25 cellular contexts compared by ENCODE assay signal in the genomic region with DNA sequence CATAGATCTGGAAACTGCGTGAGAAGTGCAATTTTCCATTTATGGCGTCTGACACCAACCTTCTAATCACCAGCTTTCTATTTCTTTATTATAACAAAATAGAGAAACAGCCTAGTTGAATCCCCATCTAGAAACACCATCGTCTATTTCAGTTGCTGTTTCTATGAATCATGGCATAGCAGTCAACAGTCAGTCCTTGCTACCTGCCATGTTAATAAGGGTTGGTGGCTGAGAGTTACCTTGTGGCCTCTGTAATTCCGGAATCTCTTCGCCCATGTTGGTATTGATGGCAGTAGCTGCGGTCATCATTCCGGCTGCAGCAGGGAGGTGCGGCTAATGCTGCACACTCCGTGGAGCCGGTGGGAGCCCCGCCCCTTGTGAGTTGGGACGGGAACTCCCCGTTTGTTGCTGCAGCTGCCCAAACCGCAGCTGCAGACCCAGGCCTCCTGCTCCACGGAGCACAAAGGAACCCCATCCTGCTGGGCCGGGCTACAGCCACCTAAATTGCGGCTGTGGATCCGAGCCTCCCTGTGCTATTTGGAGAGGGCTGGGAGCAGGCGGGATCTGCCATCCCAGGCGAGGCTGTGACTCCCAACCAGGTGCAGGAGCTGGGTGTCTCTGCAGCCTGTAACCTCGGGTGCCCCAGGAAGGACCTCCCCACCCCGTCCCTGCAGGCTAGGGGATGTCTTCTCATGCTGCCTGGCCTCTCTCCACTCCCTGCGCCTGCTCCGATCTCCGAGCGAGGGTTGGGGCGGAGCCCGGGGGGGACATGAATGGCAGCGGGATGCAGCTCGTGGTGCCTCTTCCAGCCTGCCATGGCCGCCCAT.
DNase-seq lines count a peak whose midpoint lies in the region; ATAC-seq, FAIRE-seq and TF ChIP-seq lines count a peak whose summit lies in the region.
"Had no signal": no experiment of that assay in that cellular context is flagged by ENCODE, and none has a peak within 500 bp of the region (broad histone marks: within the 10 kb centered on the region; RNA-seq: fewer than 3 reads in every experiment).

No MANE protein-coding gene starts in this region.

- H3K4me3 ChIP-seq in Caco-2 (ENCODE audit: low read depth, low read length) (peak overlapping the region; percentile 42), MM.1S (ENCODE audit: low read length) (no peak overlapping the region), PC-9 (no peak overlapping the region), HepG2 (replicated peaks in 1 of 3; ENCODE audit: insufficient read depth in 1 of 3, low read depth in 2 of 3, low read length in 3 of 3) (peak overlapping the region in 1 of 3 experiments; percentile 28; a peak in 1 of 6 replicates)
- H3K4me3 ChIP-seq: colonic mucosa, heart right ventricle, SK-N-MC, uterus had no signal

- H3K27me3 ChIP-seq in Caco-2 (replicated peaks; ENCODE audit: control insufficient read depth, insufficient read depth, low read length) (no peaks in the 10 kb centered on the region; the same call in 1 of the 2 replicates), MM.1S (replicated peaks; ENCODE audit: insufficient read depth, low read length) (no peaks in the 10 kb centered on the region), PC-9 (ENCODE audit: insufficient read depth, low read depth) (0 out of 2 replicates have a peak, but pooled peaks cover 7% of the 10 kb centered on the region), HepG2 (ENCODE audit: control insufficient read depth in 1 of 2, insufficient read depth in 2 of 2, low read length in 2 of 2) (no peaks in the 10 kb centered on the region; a peak in 2 of 5 replicates)
- H3K27me3 ChIP-seq: BE2C, colonic mucosa, foreskin keratinocyte, uterus had no signal

- H3F3A ChIP-seq in MM.1S (ENCODE audit: insufficient read depth, low read length) (no peaks in the 10 kb centered on the region), PC-9 (ENCODE audit: insufficient read depth, low read depth) (no peaks in the 10 kb centered on the region)

- no peak overlapping the region for H3K27ac Mint-ChIP-seq in Caco-2 (ENCODE audit: unreplicated experiment)
- H3K27ac Mint-ChIP-seq: activated T-helper 1 cell treated with anti-CD3 and anti-CD28 coated beads, Interleukin-12 subunit alpha, Interleukin-12 subunit beta, Interleukin-2, Interleukin-4 antibody, amounts not matched to agents 30 ng/mL and 10 ng/mL and 1 ng/mL, durations not matched to agents 14 hours and 24 hours and 36 hours; effector memory CD8-positive, alpha-beta T cell; IgD-negative memory B cell; T-helper 17 cell had no signal

- in situ Hi-C loops in HepG2 (cut with HindIII; ENCODE audit: extremely low pct_ligation_motif_present, low pct_unique_long_range_greater_than_20kb) = no loop called here

- peak; percentile 34; the same call in 1 of the 3 replicates for ATAC-seq in HepG2
- ATAC-seq: effector memory CD8-positive, alpha-beta T cell; esophagus mucosa; foreskin keratinocyte; heart right ventricle; left colon; PC-3; T-helper 17 cell had no signal

- H4K20me1 ChIP-seq in MM.1S (ENCODE audit: insufficient read depth, low read length) = no peaks in the 10 kb centered on the region
- no peaks in the 10 kb centered on the region for H4K20me1 ChIP-seq in PC-9 (ENCODE audit: insufficient read depth)
- no peaks in the 10 kb centered on the region for H4K20me1 ChIP-seq in HepG2 (ENCODE audit: insufficient read depth, low read length)

- POLR2A ChIA-PET in Caco-2 (lab: Charles Lee) = no interaction called here
- POLR2A ChIA-PET in PC-9 (lab: Charles Lee; ENCODE audit: unreplicated experiment) = no interaction called here
- POLR2A ChIA-PET in HepG2 (lab: Yijun Ruan, JAX) = no interaction called here
- POLR2A ChIA-PET in GM10248 (lab: Yijun Ruan, JAX) = no interaction called here

- intact Hi-C loops in Caco-2 (cut with micrococcal nuclease; ENCODE audit: unreplicated experiment) = no loop called here
- intact Hi-C loops in PC-9 (cut with micrococcal nuclease; ENCODE audit: unreplicated experiment) = no loop called here
- intact Hi-C loops in HepG2 (cut with micrococcal nuclease; ENCODE audit: unreplicated experiment) = no loop called here

- no peak overlapping the region for H3K4me2 ChIP-seq in MM.1S (ENCODE audit: low read depth, low read length)
- H3K4me2 ChIP-seq in PC-9 = peak overlapping the region; percentile 50; the same call in 1 of the 2 replicates
- H3K4me2 ChIP-seq in HepG2 (ENCODE audit: low read depth, low read length) = peak overlapping the region; percentile 49

- no peak for TF ChIP-seq CTCF in Caco-2 (IDR thresholded peaks at IDR 0.05; ENCODE audit: insufficient read depth in 1 of 2, low read depth in 1 of 2, low read length in 1 of 2, severe bottlenecking in 1 of 2, unreplicated experiment in 1 of 2)
- TF ChIP-seq CTCF in MM.1S (IDR thresholded peaks at IDR 0.05; ENCODE audit: low read length) = no peak
- no peak for TF ChIP-seq CTCF in PC-9 (conservative IDR thresholded peaks at IDR 0.05)
- no peak for TF ChIP-seq CTCF in HepG2 (CRISPR knock-in tag; IDR thresholded peaks at IDR 0.05)
- no peak for TF ChIP-seq CTCF in GM10248 (IDR thresholded peaks at IDR 0.05; ENCODE audit: control extremely low read depth, extremely low read depth, low read depth, missing control alignments)

- CTCF ChIA-PET in Caco-2 (lab: Charles Lee) (interaction anchor here (1.1 kb wide), 1 partner anchor 66 kb away, joined by 3 read pairs; no protein-coding TSS in a partner anchor), PC-9 (lab: Charles Lee) (no interaction called here), HepG2 (lab: Yijun Ruan, JAX; ENCODE audit: low intra/inter-chr PET ratio, low total read pairs) (no interaction called here), GM10248 (lab: Yijun Ruan, JAX) (no interaction called here)

- H3K79me2 ChIP-seq in MM.1S (ENCODE audit: low read length) (no peaks in the 10 kb centered on the region), PC-9 (ENCODE audit: low read depth) (no peaks in the 10 kb centered on the region), HepG2 (ENCODE audit: insufficient read depth, low read length) (no peaks in the 10 kb centered on the region)

- H3K9ac ChIP-seq in MM.1S (ENCODE audit: low read length) (no peak overlapping the region), HepG2 (ENCODE audit: insufficient read depth, low read depth, low read length) (no peak overlapping the region)

- no peak for TF ChIP-seq EP300 in HepG2 (IDR thresholded peaks at IDR 0.05; ENCODE audit: low read depth in 2 of 2, low read length in 2 of 2)
- TF ChIP-seq EP300 in HepG2 (CRISPR knock-in tag; IDR thresholded peaks at IDR 0.05; ENCODE audit: borderline replicate concordance) = no peak

- no peaks in the 10 kb centered on the region for H3K4me1 Mint-ChIP-seq in Caco-2 (ENCODE audit: low read depth, unreplicated experiment)
- H3K4me1 Mint-ChIP-seq: IgD-negative memory B cell, T-helper 17 cell had no signal

- H3K36me3 Mint-ChIP-seq in Caco-2 (ENCODE audit: insufficient read depth, unreplicated experiment) = no peaks in the 10 kb centered on the region
- H3K36me3 Mint-ChIP-seq: IgD-negative memory B cell had no signal

- no peak overlapping the region for H3K27ac ChIP-seq in MM.1S (ENCODE audit: low read length)
- no peak overlapping the region for H3K27ac ChIP-seq in PC-9
- no peak overlapping the region for H3K27ac ChIP-seq in HepG2 (ENCODE audit: extremely low read length, insufficient read depth, low read length)
- H3K27ac ChIP-seq: colonic mucosa, foreskin keratinocyte, heart right ventricle, SK-N-MC, uterus had no signal

- DNase-seq in Caco-2 (peak; percentile 29 to 35), MM.1S (peak; percentile 71), PC-9 (no peak), HepG2 (ENCODE audit: low spot score) (no peak), NCI-H2029 (lab: John Stamatoyannopoulos, UW) (no peak), NCI-H1417 (lab: John Stamatoyannopoulos, UW) (no peak), GM10248 (ENCODE audit: extremely low spot score) (no peak), T-helper 1 cell (no peak)
- DNase-seq: activated CD4-positive, alpha-beta T cell treated with anti-CD3 and anti-CD28 coated beads for 48 hours; activated naive CD4-positive, alpha-beta T cell treated with anti-CD3 and anti-CD28 coated beads, Interleukin-2, amount 50 U/mL, for 16 hours; BE2C; colonic mucosa; effector memory CD8-positive, alpha-beta T cell; foreskin keratinocyte; heart right ventricle; left colon; NCI-H1417 treated with DMSO at 0.1 percent for 48 hours; PC-3; T-helper 17 cell; uterus had no signal

- TF ChIP-seq POLR2A in HepG2 (IDR thresholded peaks at IDR 0.05; ENCODE audit: insufficient read depth in 1 of 2, low read depth in 2 of 2, low read length in 2 of 2) = no peak

- H3K9me3 Mint-ChIP-seq in Caco-2 (ENCODE audit: unreplicated experiment) = no peaks in the 10 kb centered on the region
- H3K9me3 Mint-ChIP-seq: activated T-helper 1 cell treated with anti-CD3 and anti-CD28 coated beads, Interleukin-12 subunit alpha, Interleukin-12 subunit beta, Interleukin-2, Interleukin-4 antibody, amounts not matched to agents 30 ng/mL and 10 ng/mL and 1 ng/mL, durations not matched to agents 14 hours and 24 hours and 36 hours; effector memory CD8-positive, alpha-beta T cell had no signal

- H3K4me1 ChIP-seq in Caco-2 = no peaks in the 10 kb centered on the region
- no peaks in the 10 kb centered on the region for H3K4me1 ChIP-seq in MM.1S (ENCODE audit: low read length)
- no peaks in the 10 kb centered on the region for H3K4me1 ChIP-seq in PC-9 (replicated peaks; ENCODE audit: insufficient read depth)
- H3K4me1 ChIP-seq in HepG2 (ENCODE audit: insufficient read depth, low read length) = no peaks in the 10 kb centered on the region
- H3K4me1 ChIP-seq: BE2C, colonic mucosa, foreskin keratinocyte, heart right ventricle, uterus had no signal

- no peaks in the 10 kb centered on the region for H3K9me3 ChIP-seq in Caco-2
- no peaks in the 10 kb centered on the region for H3K9me3 ChIP-seq in MM.1S (replicated peaks; ENCODE audit: insufficient read depth, low read length)
- H3K9me3 ChIP-seq in PC-9 (ENCODE audit: insufficient read depth, low read depth) = no peaks in the 10 kb centered on the region
- no peaks in the 10 kb centered on the region for H3K9me3 ChIP-seq in HepG2 (ENCODE audit: low read length)
- H3K9me3 ChIP-seq: BE2C, colonic mucosa, uterus had no signal

- peaks cover 10% of the 10 kb centered on the region for H3K27me3 Mint-ChIP-seq in Caco-2 (ENCODE audit: insufficient read depth, unreplicated experiment)
- H3K27me3 Mint-ChIP-seq: effector memory CD8-positive, alpha-beta T cell; T-helper 17 cell had no signal

- BruUV-seq in Caco-2 (replicated peaks; lab: Mats Ljungman, UMichigan) (no TSS peak), PC-9 (replicated peaks; lab: Mats Ljungman, UMichigan) (no TSS peak), HepG2 (replicated peaks; lab: Mats Ljungman, UMichigan) (no TSS peak)

- no peak overlapping the region for H2AFZ ChIP-seq in MM.1S (ENCODE audit: low read length)
- H2AFZ ChIP-seq in PC-9 = no peak overlapping the region
- no peak overlapping the region for H2AFZ ChIP-seq in HepG2 (ENCODE audit: low read length)

- FAIRE-seq in HepG2 (lab: Jason Lieb, UNC) = no peak
- FAIRE-seq: bronchial epithelial cell had no signal

- no peaks in the 10 kb centered on the region for H3K9me2 ChIP-seq in MM.1S (replicated peaks; ENCODE audit: insufficient read depth, low read length)
- H3K9me2 ChIP-seq in PC-9 (ENCODE audit: insufficient read depth) = no peaks in the 10 kb centered on the region

- H3K4me3 Mint-ChIP-seq in Caco-2 (ENCODE audit: unreplicated experiment) = peak overlapping the region; percentile 72
- H3K4me3 Mint-ChIP-seq: activated T-helper 1 cell treated with anti-CD3 and anti-CD28 coated beads, Interleukin-12 subunit alpha, Interleukin-12 subunit beta, Interleukin-2, Interleukin-4 antibody, amounts not matched to agents 30 ng/mL and 10 ng/mL and 1 ng/mL, durations not matched to agents 14 hours and 24 hours and 36 hours; effector memory CD8-positive, alpha-beta T cell; IgD-negative memory B cell; T-helper 17 cell had no signal

- no peaks in the 10 kb centered on the region for H3K36me3 ChIP-seq in Caco-2 (ENCODE audit: control insufficient read depth, insufficient read depth, low read length)
- no peaks in the 10 kb centered on the region for H3K36me3 ChIP-seq in MM.1S (replicated peaks; ENCODE audit: insufficient read depth, low read length)
- no peaks in the 10 kb centered on the region for H3K36me3 ChIP-seq in PC-9 (ENCODE audit: low read depth)
- H3K36me3 ChIP-seq in HepG2 (replicated peaks in 1 of 2; ENCODE audit: control insufficient read depth in 1 of 2, insufficient read depth in 2 of 2, low read length in 2 of 2) = no peaks in the 10 kb centered on the region
- H3K36me3 ChIP-seq: BE2C, colonic mucosa, heart right ventricle, uterus had no signal

- TF ChIP-seq RAD21 in HepG2 (CRISPR knock-in tag; IDR thresholded peaks at IDR 0.05) = no peak

- WGBS in HepG2 (ENCODE audit: low lambda C conversion rate) = 34% methylated on average over 6 of the region's 31 CpGs

Comparison
In these comparisons a context has a peak if more than half of its experiments do, and no peak if none do; other contexts are left out.
1. DNase-seq: peak in Caco-2 (2 of 2) and MM.1S (single experiment); none in PC-9 (0 of 2), HepG2 (single experiment), NCI-H2029 (single experiment), NCI-H1417 (0 of 3), GM10248 (single experiment) and T-helper 1 cell (0 of 5).